ENCODE assay signal across 1 cellular context in the genomic region with DNA sequence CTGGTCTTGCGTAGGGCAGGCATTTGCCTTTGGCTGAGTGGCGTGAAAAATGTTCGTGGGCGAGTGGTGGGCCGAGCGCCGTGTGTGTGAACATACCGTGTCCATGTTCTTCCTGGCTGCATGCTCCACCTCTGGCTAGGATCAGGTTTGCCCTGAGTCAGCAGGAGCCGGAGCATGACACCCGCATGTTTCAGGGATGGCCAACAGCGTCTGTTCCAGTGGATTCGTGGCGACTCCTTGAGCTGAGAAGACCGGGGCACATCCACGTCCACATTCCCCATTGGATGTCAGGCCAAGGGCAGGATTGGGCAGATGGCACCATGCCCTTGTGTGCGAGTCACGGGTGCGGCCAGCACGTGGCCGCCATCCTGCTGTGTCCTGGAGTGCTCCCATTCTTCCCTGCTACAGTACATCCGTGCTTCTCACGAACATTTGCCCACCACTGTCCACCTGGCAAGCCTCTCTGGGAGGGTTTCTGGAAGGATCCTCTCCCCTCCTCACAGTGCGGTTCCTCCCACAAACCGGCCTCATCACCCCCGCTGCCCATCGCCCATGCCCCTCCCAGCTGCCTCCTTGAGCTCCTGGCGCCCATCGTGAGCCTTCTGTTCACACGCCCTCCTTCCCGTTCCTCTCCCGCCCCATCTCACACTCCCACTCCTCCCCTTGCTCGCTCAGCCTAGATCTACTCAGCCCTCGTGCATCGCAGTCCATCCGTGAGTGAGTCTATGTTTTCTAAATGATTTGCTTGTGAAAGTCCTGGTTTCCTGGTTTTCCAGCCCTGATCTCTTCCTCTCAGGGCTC.
TF ChIP-seq lines count a peak whose summit lies in the region.

No MANE protein-coding gene starts in this region.

TF ChIP-seq in HEK293, 187 proteins besides CTCF, POLR2A, EP300 and RAD21:
- TF ChIP-seq KLF8 (tag by site-specific recombination; IDR thresholded peaks at IDR 0.05) = no peak
- no peak for TF ChIP-seq ZNF114 (tag by site-specific recombination; IDR thresholded peaks at IDR 0.05)
- TF ChIP-seq, protein P1, sequence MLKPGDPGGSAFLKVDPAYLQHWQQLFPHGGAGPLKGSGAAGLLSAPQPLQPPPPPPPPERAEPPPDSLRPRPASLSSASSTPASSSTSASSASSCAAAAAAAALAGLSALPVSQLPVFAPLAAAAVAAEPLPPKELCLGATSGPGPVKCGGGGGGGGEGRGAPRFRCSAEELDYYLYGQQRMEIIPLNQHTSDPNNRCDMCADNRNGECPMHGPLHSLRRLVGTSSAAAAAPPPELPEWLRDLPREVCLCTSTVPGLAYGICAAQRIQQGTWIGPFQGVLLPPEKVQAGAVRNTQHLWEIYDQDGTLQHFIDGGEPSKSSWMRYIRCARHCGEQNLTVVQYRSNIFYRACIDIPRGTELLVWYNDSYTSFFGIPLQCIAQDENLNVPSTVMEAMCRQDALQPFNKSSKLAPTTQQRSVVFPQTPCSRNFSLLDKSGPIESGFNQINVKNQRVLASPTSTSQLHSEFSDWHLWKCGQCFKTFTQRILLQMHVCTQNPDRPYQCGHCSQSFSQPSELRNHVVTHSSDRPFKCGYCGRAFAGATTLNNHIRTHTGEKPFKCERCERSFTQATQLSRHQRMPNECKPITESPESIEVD (tag by site-specific recombination; IDR thresholded peaks at IDR 0.05) = no peak
- 0 out of 2 replicates have a peak, but pooled peaks have one; percentile 32 for TF ChIP-seq ZBTB17 (tag by site-specific recombination; IDR thresholded peaks at IDR 0.05)
- TF ChIP-seq GLI2 (tag by site-specific recombination; IDR thresholded peaks at IDR 0.05; ENCODE audit: borderline replicate concordance, low read depth) = no peak
